18 cellular contexts compared by ENCODE assay signal in the genomic region with DNA sequence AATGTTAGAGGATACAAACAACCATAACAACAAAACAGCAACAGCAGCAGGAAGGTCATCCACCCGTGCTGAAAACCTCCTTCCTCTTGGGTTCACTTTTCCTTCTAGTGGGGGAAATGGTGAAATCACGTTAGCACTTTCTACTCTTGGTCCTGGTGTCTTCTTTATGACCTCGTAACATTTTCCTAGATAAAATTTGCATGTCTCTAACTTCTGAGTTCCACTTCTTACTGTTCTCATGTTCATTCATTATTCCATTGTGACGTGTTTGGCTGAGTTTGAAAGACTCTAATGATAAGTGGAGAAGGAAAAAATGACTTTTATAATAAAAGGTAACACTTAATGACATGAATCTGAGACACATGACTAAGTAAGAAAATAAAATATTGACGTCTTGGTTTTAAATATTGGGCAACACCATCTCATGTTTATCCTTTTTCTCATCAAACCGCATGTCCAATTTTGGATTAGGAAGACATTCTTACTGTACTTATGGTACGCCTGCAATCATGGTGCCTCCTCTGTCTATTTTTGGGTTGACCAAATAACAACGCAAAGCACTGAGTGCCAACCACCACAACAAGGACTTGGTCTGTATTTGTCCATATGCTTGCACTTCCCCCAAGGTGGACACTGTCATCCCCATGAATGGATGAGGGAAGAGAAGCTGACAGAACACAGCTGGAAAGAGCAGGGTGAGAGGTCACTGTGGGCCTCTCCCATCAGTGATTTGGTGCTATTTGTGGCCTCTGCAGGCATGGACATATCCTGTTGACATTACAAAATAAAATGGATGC. TPM values are rescaled to one million over a fixed set of nuclear protein-coding genes. Genes with fewer than 3 reads are reported as not detected.
DNase-seq lines count a peak whose midpoint lies in the region; ATAC-seq, FAIRE-seq and TF ChIP-seq lines count a peak whose summit lies in the region.
"Had no signal": no experiment of that assay in that cellular context is flagged by ENCODE, and none has a peak within 500 bp of the region (broad histone marks: within the 10 kb centered on the region; RNA-seq: fewer than 3 reads in every experiment).

No MANE protein-coding gene starts in this region.

- H3K4me1 Mint-ChIP-seq in activated CD4-positive, alpha-beta T cell treated with anti-CD3 and anti-CD28 coated beads for 36 hours = peaks cover 70% of the 10 kb centered on the region

- no peak for DNase-seq in activated CD4-positive, alpha-beta T cell treated with anti-CD3 and anti-CD28 coated beads for 36 hours
- no peak for DNase-seq in activated CD4-positive, alpha-beta T cell treated with anti-CD3 and anti-CD28 coated beads for 1 hour
- DNase-seq in fibroblast of mammary gland (ENCODE audit: low read depth) (peak; percentile 89), prostate gland (ENCODE audit: low spot score) (no peak), pancreas (no peak)
- DNase-seq: activated CD4-positive, alpha-beta T cell treated with anti-CD3 and anti-CD28 coated beads, Interleukin-2, amount 50 U/mL, for 4 hours; activated gamma-delta T cell; effector memory CD4-positive, alpha-beta T cell; foreskin keratinocyte; NCI-H1694; small intestine had no signal

- no peak overlapping the region for H3K4me3 Mint-ChIP-seq in activated CD4-positive, alpha-beta T cell treated with anti-CD3 and anti-CD28 coated beads for 36 hours

- H3K27ac ChIP-seq in prostate gland = peak overlapping the region; percentile 87 to 90
- peak overlapping the region in 2 of 4 donors; percentile 6 to 31 for H3K27ac ChIP-seq in pancreas
- H3K27ac ChIP-seq: cardiac muscle cell, foreskin keratinocyte, neutrophil, SK-N-MC had no signal

- TF ChIP-seq CTCF in fibroblast of mammary gland (conservative IDR thresholded peaks at IDR 0.05; ENCODE audit: control insufficient read depth, insufficient read depth, low read depth, low read length) = no peak
- no peak for TF ChIP-seq CTCF in prostate gland (IDR thresholded peaks at IDR 0.05)
- TF ChIP-seq CTCF in pancreas (IDR thresholded peaks at IDR 0.05) = no peak

- CTCF ChIA-PET in activated CD4-positive, alpha-beta T cell treated with anti-CD3 and anti-CD28 coated beads for 36 hours (lab: Charles Lee) = interaction anchor here (0.8 to 1.7 kb wide), 4 partner anchors 10 to 149 kb away, joined by 3 to 6 read pairs (median 3); no protein-coding TSS in a partner anchor

- POLR2A ChIA-PET in activated CD4-positive, alpha-beta T cell treated with anti-CD3 and anti-CD28 coated beads for 36 hours (lab: Charles Lee) = no interaction called here

- H3K4me3 ChIP-seq in fibroblast of mammary gland (ENCODE audit: control insufficient read depth, low read depth, low read length) (no peak overlapping the region), prostate gland (no peak overlapping the region), pancreas (no peak overlapping the region)
- H3K4me3 ChIP-seq: cardiac muscle cell, SK-N-MC had no signal

- WGBS in prostate gland = 65% methylated on average over 8 of the region's 8 CpGs
- WGBS in pancreas, 2 donors = 79 to 91% methylated on average over 8 of the region's 8 CpGs

- ATAC-seq in activated CD4-positive, alpha-beta T cell treated with anti-CD3 and anti-CD28 coated beads for 36 hours = peak; percentile 16
- peak; percentile 39 for ATAC-seq in GM18861 (IDR thresholded peaks at IDR 0.05; ENCODE audit: unreplicated experiment)
- no peak for ATAC-seq in GM21529 (IDR thresholded peaks at IDR 0.05; ENCODE audit: unreplicated experiment)
- no peak for ATAC-seq in pancreas
- no peak for ATAC-seq in HG03565 (IDR thresholded peaks at IDR 0.05; ENCODE audit: unreplicated experiment)
- ATAC-seq: foreskin keratinocyte had no signal

- H3K36me3 Mint-ChIP-seq in activated CD4-positive, alpha-beta T cell treated with anti-CD3 and anti-CD28 coated beads for 36 hours (ENCODE audit: low read depth) = peaks cover 24% of the 10 kb centered on the region

- FAIRE-seq in pancreas (lab: Jason Lieb, UNC) = no peak
- FAIRE-seq: GM12891, small intestine had no signal

- no peak for TF ChIP-seq POLR2A in prostate gland (IDR thresholded peaks at IDR 0.05)

- intact Hi-C loops in activated CD4-positive, alpha-beta T cell treated with anti-CD3 and anti-CD28 coated beads for 36 hours (cut with DNase I, micrococcal nuclease) = no loop called here
- intact Hi-C loops in prostate gland (cut with DNase I) (no loop called here), pancreas (cut with DNase I) (no loop called here)

- H3K4me1 ChIP-seq in prostate gland (replicated peaks) (peaks cover 26% of the 10 kb centered on the region), pancreas (peaks cover 13 to 43% (median 27%) of the 10 kb centered on the region in 3 donors)
- H3K4me1 ChIP-seq: foreskin keratinocyte had no signal

- no peaks in the 10 kb centered on the region for H3K27me3 ChIP-seq in prostate gland (replicated peaks; ENCODE audit: insufficient read depth)
- H3K27me3 ChIP-seq in pancreas = no peaks in the 10 kb centered on the region
- H3K27me3 ChIP-seq: cardiac muscle cell, foreskin keratinocyte, neutrophil had no signal

- peak overlapping the region; percentile 83 for H3K27ac Mint-ChIP-seq in activated CD4-positive, alpha-beta T cell treated with anti-CD3 and anti-CD28 coated beads for 36 hours

- H3K9me3 ChIP-seq in prostate gland = no peaks in the 10 kb centered on the region
- H3K9me3 ChIP-seq in pancreas = no peaks in the 10 kb centered on the region
- H3K9me3 ChIP-seq: neutrophil had no signal

- H3K27me3 Mint-ChIP-seq in activated CD4-positive, alpha-beta T cell treated with anti-CD3 and anti-CD28 coated beads for 36 hours = peaks cover 14% of the 10 kb centered on the region

- no peaks in the 10 kb centered on the region for H3K36me3 ChIP-seq in prostate gland
- no peaks in the 10 kb centered on the region for H3K36me3 ChIP-seq in pancreas
- H3K36me3 ChIP-seq: cardiac muscle cell, neutrophil had no signal

- H3K9me3 Mint-ChIP-seq in activated CD4-positive, alpha-beta T cell treated with anti-CD3 and anti-CD28 coated beads for 36 hours (ENCODE audit: low read depth) = peaks cover 8% of the 10 kb centered on the region

RNA-seq across cellular contexts. Expression of a gene that starts 25.7 kb away (rescaled TPM):
- total RNA-seq in activated CD4-positive, alpha-beta T cell treated with anti-CD3 and anti-CD28 coated beads for 36 hours = 10 to 100 TPM; 20.8 to 21.8 TPM
- total RNA-seq in prostate gland (100 to 1,000 TPM; 112 to 289 TPM), pancreas (10 to 100 TPM; 17.1 to 74.5 (median 29.3) TPM)
- 10 to 100 TPM; 22.1 to 29.1 TPM for polyA plus RNA-seq in pancreas

Comparison
In these comparisons a context has a peak if more than half of its experiments do, and no peak if none do; other contexts are left out.
1. ATAC-seq: peak in activated CD4-positive, alpha-beta T cell treated with anti-CD3 and anti-CD28 coated beads for 36 hours (single experiment) and GM18861 (single experiment); none in GM21529 (single experiment), pancreas (0 of 4) and HG03565 (single experiment).